In genomic region chr20:48824830-48825550, GRCh38 we compare ENCODE assay signal across 7 cellular contexts. TPM values are rescaled to one million over a fixed set of nuclear protein-coding genes. Genes with fewer than 3 reads are reported as not detected.
DNase-seq lines count a peak whose midpoint lies in the region; ATAC-seq and TF ChIP-seq lines count a peak whose summit lies in the region.

No MANE protein-coding gene starts in this region.

- no peaks in the 10 kb centered on the region for H3K36me3 ChIP-seq in effector memory CD4-positive, alpha-beta T cell (ENCODE audit: control insufficient read depth, insufficient read depth, low read length)

- ATAC-seq in sciatic nerve (no peak), HG03439 (IDR thresholded peaks at IDR 0.05; ENCODE audit: unreplicated experiment) (no peak)

- peak overlapping the region; percentile 68 for H3K27ac ChIP-seq in effector memory CD4-positive, alpha-beta T cell (ENCODE audit: insufficient read depth, low read length, poor library complexity, severe bottlenecking)

- H3K4me3 ChIP-seq in GM12875 (ENCODE audit: low read depth, low read length), result peak overlapping the region; percentile 98
- H3K4me3 ChIP-seq in effector memory CD4-positive, alpha-beta T cell (ENCODE audit: insufficient read depth, low read depth, low read length, poor library complexity, severe bottlenecking), result peak overlapping the region; percentile 89

- peaks cover 50% of the 10 kb centered on the region for H3K4me1 ChIP-seq in effector memory CD4-positive, alpha-beta T cell (ENCODE audit: control insufficient read depth, insufficient read depth, low read length, poor library complexity, severe bottlenecking)

- H3K27me3 ChIP-seq in effector memory CD4-positive, alpha-beta T cell (replicated peaks; ENCODE audit: control insufficient read depth, insufficient read depth, low read length, poor library complexity, severe bottlenecking), result no peaks in the 10 kb centered on the region

- peak; percentile 81 for DNase-seq in NCI-H82 (lab: John Stamatoyannopoulos, UW)
- DNase-seq in effector memory CD4-positive, alpha-beta T cell, result no peak
- peak; percentile 36 for DNase-seq in sciatic nerve (ENCODE audit: low spot score)
- no peak for DNase-seq in stimulated activated CD4-positive, alpha-beta T cell treated with anti-CD3 and anti-CD28 coated beads, Interleukin-4, amount 100 ng/mL, for 24 hours
- no peak for DNase-seq in occipital lobe (lab: John Stamatoyannopoulos, UW)

- no peak for TF ChIP-seq CTCF in GM12875 (IDR thresholded peaks at IDR 0.05; ENCODE audit: borderline replicate concordance, insufficient read depth, low read depth, low read length)

- H3K9me3 ChIP-seq in effector memory CD4-positive, alpha-beta T cell (ENCODE audit: control insufficient read depth, low read length), result no peaks in the 10 kb centered on the region

- intact Hi-C loops in sciatic nerve (cut with DNase I), result no loop called here

RNA-seq across cellular contexts. Expression of gene PREX1, which starts 2.8 kb away (rescaled TPM):
- 33.9 TPM for total RNA-seq in sciatic nerve
- 21.1 TPM for total RNA-seq in occipital lobe

Comparison
In these comparisons a context has a peak if more than half of its experiments do, and no peak if none do; other contexts are left out.
1. DNase-seq: peak in NCI-H82 (single experiment) and sciatic nerve (single experiment); none in effector memory CD4-positive, alpha-beta T cell (0 of 3), stimulated activated CD4-positive, alpha-beta T cell treated with anti-CD3 and anti-CD28 coated beads, Interleukin-4, amount 100 ng/mL, for 24 hours (single experiment) and occipital lobe (single experiment).